1 cellular context compared by ENCODE assay signal in genomic region chr1:28886731-28887417, GRCh38.
A peak's percentile ranks its signal among the peaks of the same experiment; 100 is the strongest.
TF ChIP-seq lines count a peak whose summit lies in the region.

No MANE protein-coding gene starts in this region.

TF ChIP-seq in HepG2, 621 proteins besides CTCF, POLR2A, EP300 and RAD21 (continued from another document and continues in another):
- TF ChIP-seq ZNF816 (CRISPR knock-in tag; IDR thresholded peaks at IDR 0.05; ENCODE audit: borderline replicate concordance) (no peak), FIP1L1 (IDR thresholded peaks at IDR 0.05; ENCODE audit: borderline replicate concordance, insufficient read depth, low read depth, low read length) (no peak), ETV6 (CRISPR knock-in tag; conservative IDR thresholded peaks at IDR 0.05) (no peak), ZNF292 (CRISPR knock-in tag; IDR thresholded peaks at IDR 0.05; ENCODE audit: borderline replicate concordance, low read depth) (no peak; the same call in 1 of the 2 replicates), ZNF253 (CRISPR knock-in tag; IDR thresholded peaks at IDR 0.05; ENCODE audit: borderline replicate concordance) (no peak), ASH2L (IDR thresholded peaks at IDR 0.05; ENCODE audit: insufficient read length, low read depth, low read length) (peak; percentile 73), TRAFD1 (CRISPR knock-in tag; IDR thresholded peaks at IDR 0.05; ENCODE audit: borderline replicate concordance) (no peak), ZNF260 (CRISPR knock-in tag; IDR thresholded peaks at IDR 0.05; ENCODE audit: borderline replicate concordance, low read depth) (no peak), MAFF (IDR thresholded peaks at IDR 0.05; ENCODE audit: low read depth, low read length) (no peak), ZBTB7A (CRISPR knock-in tag; IDR thresholded peaks at IDR 0.05) (0 out of 2 replicates have a peak, but pooled peaks have one; percentile 36), EZH2 (conservative IDR thresholded peaks at IDR 0.05; ENCODE audit: low read depth, low read length) (no peak), CEBPG (CRISPR knock-in tag; IDR thresholded peaks at IDR 0.05) (peak; percentile 66; the same call in 1 of the 2 replicates), BHLHE40 (IDR thresholded peaks at IDR 0.05; ENCODE audit: low read length) (no peak), ZNF83 (CRISPR knock-in tag; IDR thresholded peaks at IDR 0.05; ENCODE audit: borderline replicate concordance) (no peak), THYN1 (CRISPR knock-in tag; IDR thresholded peaks at IDR 0.05; ENCODE audit: borderline replicate concordance, low read depth) (no peak), ZNF775 (CRISPR knock-in tag; IDR thresholded peaks at IDR 0.05; ENCODE audit: borderline replicate concordance) (no peak), ZNF275 (CRISPR knock-in tag; IDR thresholded peaks at IDR 0.05; ENCODE audit: borderline replicate concordance) (0 out of 2 replicates have a peak, but pooled peaks have one; percentile 52), RBFOX2 (IDR thresholded peaks at IDR 0.05; ENCODE audit: low read depth, low read length) (peak; percentile 81), ZBTB37 (CRISPR knock-in tag; IDR thresholded peaks at IDR 0.05) (no peak), DMTF1 (CRISPR knock-in tag; IDR thresholded peaks at IDR 0.05) (no peak), AKNA (CRISPR knock-in tag; IDR thresholded peaks at IDR 0.05; ENCODE audit: borderline replicate concordance) (no peak), ZBTB20 (CRISPR knock-in tag; IDR thresholded peaks at IDR 0.05; ENCODE audit: borderline replicate concordance, low read depth) (no peak; the same call in 1 of the 2 replicates), ZNF878 (CRISPR knock-in tag; IDR thresholded peaks at IDR 0.05) (no peak), ZNF280B (CRISPR knock-in tag; IDR thresholded peaks at IDR 0.05; ENCODE audit: borderline replicate concordance) (no peak; the same call in none of the 2 replicates), MEF2D (CRISPR knock-in tag; IDR thresholded peaks at IDR 0.05) (0 out of 2 replicates have a peak, but pooled peaks have one; percentile 41), ZNF382 (CRISPR knock-in tag; IDR thresholded peaks at IDR 0.05; ENCODE audit: borderline replicate concordance) (no peak), ZNF501 (CRISPR knock-in tag; IDR thresholded peaks at IDR 0.05) (no peak), HNRNPLL (IDR thresholded peaks at IDR 0.05; ENCODE audit: low read depth, low read length, poor library complexity, severe bottlenecking) (peak; percentile 50), THAP8 (CRISPR knock-in tag; IDR thresholded peaks at IDR 0.05; ENCODE audit: borderline replicate concordance) (peak; percentile 51; the same call in 1 of the 2 replicates), REL (CRISPR knock-in tag; conservative IDR thresholded peaks at IDR 0.05) (no peak), DPF2 (CRISPR knock-in tag; IDR thresholded peaks at IDR 0.05; ENCODE audit: borderline replicate concordance, low read depth) (no peak), ZNF207 (IDR thresholded peaks at IDR 0.05; ENCODE audit: borderline replicate concordance) (no peak), DRAP1 (CRISPR knock-in tag; IDR thresholded peaks at IDR 0.05) (peak; percentile 90), FOXP1 (IDR thresholded peaks at IDR 0.05) (no peak), FOXP1 (CRISPR knock-in tag; IDR thresholded peaks at IDR 0.05) (no peak), TSC22D2 (CRISPR knock-in tag; IDR thresholded peaks at IDR 0.05; ENCODE audit: borderline replicate concordance) (no peak), TP53 (CRISPR knock-in tag; conservative IDR thresholded peaks at IDR 0.05) (no peak), RXRA (CRISPR knock-in tag; IDR thresholded peaks at IDR 0.05) (no peak), MXD4 (CRISPR knock-in tag; IDR thresholded peaks at IDR 0.05) (no peak), SP4 (CRISPR knock-in tag; IDR thresholded peaks at IDR 0.05) (peak; percentile 38; the same call in 1 of the 2 replicates), ATF4 (CRISPR knock-in tag; IDR thresholded peaks at IDR 0.05) (peak in 1 of 2 experiments; percentile 71; a peak in 2 of 4 replicates), ZNF558 (CRISPR knock-in tag; IDR thresholded peaks at IDR 0.05; ENCODE audit: borderline replicate concordance) (peak; percentile 50; the same call in 1 of the 2 replicates), E2F5 (CRISPR knock-in tag; conservative IDR thresholded peaks at IDR 0.05) (no peak), PAWR (CRISPR knock-in tag; IDR thresholded peaks at IDR 0.05; ENCODE audit: borderline replicate concordance) (no peak)
